Comparison of ENCODE assay signal across 1 cellular context in the genomic region with DNA sequence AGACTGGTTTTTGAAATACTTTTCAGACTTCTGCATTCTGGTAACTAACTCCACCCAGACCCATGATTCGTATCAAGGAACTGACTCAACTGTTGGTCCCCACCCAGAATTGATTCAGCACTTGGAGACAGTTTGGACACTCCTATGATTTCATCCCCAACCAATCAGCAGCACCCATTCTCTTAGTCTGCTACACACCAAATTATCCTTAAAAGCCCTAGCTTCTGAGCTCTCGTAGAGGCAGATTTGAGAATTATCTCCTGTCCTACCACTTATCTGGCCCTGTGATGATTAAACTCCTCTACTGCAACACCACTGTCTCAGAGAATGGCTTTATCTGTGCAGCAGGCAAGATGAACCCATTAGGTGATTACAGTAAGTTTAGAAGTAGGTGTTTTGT.
TF ChIP-seq lines count a peak whose summit lies in the region.

No MANE protein-coding gene starts in this region.

TF ChIP-seq in K562, 482 proteins besides CTCF, POLR2A, EP300 and RAD21 (continued from another document):
- TF ChIP-seq, protein P1, sequence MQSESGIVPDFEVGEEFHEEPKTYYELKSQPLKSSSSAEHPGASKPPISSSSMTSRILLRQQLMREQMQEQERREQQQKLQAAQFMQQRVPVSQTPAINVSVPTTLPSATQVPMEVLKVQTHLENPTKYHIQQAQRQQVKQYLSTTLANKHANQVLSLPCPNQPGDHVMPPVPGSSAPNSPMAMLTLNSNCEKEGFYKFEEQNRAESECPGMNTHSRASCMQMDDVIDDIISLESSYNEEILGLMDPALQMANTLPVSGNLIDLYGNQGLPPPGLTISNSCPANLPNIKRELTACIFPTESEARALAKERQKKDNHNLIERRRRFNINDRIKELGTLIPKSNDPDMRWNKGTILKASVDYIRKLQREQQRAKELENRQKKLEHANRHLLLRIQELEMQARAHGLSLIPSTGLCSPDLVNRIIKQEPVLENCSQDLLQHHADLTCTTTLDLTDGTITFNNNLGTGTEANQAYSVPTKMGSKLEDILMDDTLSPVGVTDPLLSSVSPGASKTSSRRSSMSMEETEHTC (IDR thresholded peaks at IDR 0.05): no peak
- TF ChIP-seq HNRNPH1 (optimal IDR thresholded peaks at IDR 0.05; ENCODE audit: low read depth, low read length) (no peak), BCL6 (CRISPR knock-in tag; IDR thresholded peaks at IDR 0.05) (no peak), RBM22 (IDR thresholded peaks at IDR 0.05; ENCODE audit: low read depth, low read length, poor library complexity, severe bottlenecking) (no peak), TAL1 (IDR thresholded peaks at IDR 0.05) (peak; percentile 35; the same call in 1 of the 2 replicates), NR2C2 (CRISPR knock-in tag; IDR thresholded peaks at IDR 0.05) (no peak), NR2C2 (tag; IDR thresholded peaks at IDR 0.05) (no peak), THRA (IDR thresholded peaks at IDR 0.05) (no peak), FOXM1 (IDR thresholded peaks at IDR 0.05; ENCODE audit: low read depth) (no peak), FOXM1 (CRISPR knock-in tag; IDR thresholded peaks at IDR 0.05; ENCODE audit: low read depth) (no peak), FOS (IDR thresholded peaks at IDR 0.05; ENCODE audit: extremely low read depth, insufficient read length) (no peak), STAT5A (IDR thresholded peaks at IDR 0.05; ENCODE audit: borderline replicate concordance, low read length) (no peak), CREBBP (IDR thresholded peaks at IDR 0.05; ENCODE audit: low read depth, low read length) (no peak), CXXC5 (CRISPR knock-in tag; IDR thresholded peaks at IDR 0.05) (no peak), ZZZ3 (IDR thresholded peaks at IDR 0.05) (no peak), HNRNPK (IDR thresholded peaks at IDR 0.05; ENCODE audit: low read depth, low read length, poor library complexity, severe bottlenecking) (no peak), SREBF2 (CRISPR knock-in tag; IDR thresholded peaks at IDR 0.05) (no peak), ZNF77 (CRISPR knock-in tag; IDR thresholded peaks at IDR 0.05) (no peak), ZNF165 (CRISPR knock-in tag; IDR thresholded peaks at IDR 0.05; ENCODE audit: borderline replicate concordance) (no peak), HEY1 (CRISPR knock-in tag; IDR thresholded peaks at IDR 0.05; ENCODE audit: borderline replicate concordance) (no peak), CHD1 (IDR thresholded peaks at IDR 0.05; ENCODE audit: low read length) (no peak), ILF3 (IDR thresholded peaks at IDR 0.05; ENCODE audit: borderline replicate concordance) (no peak), DLX4 (CRISPR knock-in tag; IDR thresholded peaks at IDR 0.05) (no peak), KLF1 (tag; IDR thresholded peaks at IDR 0.05) (no peak)
- TF ChIP-seq, protein P2, sequence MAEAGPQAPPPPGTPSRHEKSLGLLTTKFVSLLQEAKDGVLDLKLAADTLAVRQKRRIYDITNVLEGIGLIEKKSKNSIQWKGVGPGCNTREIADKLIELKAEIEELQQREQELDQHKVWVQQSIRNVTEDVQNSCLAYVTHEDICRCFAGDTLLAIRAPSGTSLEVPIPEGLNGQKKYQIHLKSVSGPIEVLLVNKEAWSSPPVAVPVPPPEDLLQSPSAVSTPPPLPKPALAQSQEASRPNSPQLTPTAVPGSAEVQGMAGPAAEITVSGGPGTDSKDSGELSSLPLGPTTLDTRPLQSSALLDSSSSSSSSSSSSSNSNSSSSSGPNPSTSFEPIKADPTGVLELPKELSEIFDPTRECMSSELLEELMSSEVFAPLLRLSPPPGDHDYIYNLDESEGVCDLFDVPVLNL (CRISPR knock-in tag; IDR thresholded peaks at IDR 0.05; ENCODE audit: low read depth): no peak
- TF ChIP-seq, protein P3, sequence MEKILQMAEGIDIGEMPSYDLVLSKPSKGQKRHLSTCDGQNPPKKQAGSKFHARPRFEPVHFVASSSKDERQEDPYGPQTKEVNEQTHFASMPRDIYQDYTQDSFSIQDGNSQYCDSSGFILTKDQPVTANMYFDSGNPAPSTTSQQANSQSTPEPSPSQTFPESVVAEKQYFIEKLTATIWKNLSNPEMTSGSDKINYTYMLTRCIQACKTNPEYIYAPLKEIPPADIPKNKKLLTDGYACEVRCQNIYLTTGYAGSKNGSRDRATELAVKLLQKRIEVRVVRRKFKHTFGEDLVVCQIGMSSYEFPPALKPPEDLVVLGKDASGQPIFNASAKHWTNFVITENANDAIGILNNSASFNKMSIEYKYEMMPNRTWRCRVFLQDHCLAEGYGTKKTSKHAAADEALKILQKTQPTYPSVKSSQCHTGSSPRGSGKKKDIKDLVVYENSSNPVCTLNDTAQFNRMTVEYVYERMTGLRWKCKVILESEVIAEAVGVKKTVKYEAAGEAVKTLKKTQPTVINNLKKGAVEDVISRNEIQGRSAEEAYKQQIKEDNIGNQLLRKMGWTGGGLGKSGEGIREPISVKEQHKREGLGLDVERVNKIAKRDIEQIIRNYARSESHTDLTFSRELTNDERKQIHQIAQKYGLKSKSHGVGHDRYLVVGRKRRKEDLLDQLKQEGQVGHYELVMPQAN (IDR thresholded peaks at IDR 0.05; ENCODE audit: borderline replicate concordance): no peak
- TF ChIP-seq, protein P4, sequence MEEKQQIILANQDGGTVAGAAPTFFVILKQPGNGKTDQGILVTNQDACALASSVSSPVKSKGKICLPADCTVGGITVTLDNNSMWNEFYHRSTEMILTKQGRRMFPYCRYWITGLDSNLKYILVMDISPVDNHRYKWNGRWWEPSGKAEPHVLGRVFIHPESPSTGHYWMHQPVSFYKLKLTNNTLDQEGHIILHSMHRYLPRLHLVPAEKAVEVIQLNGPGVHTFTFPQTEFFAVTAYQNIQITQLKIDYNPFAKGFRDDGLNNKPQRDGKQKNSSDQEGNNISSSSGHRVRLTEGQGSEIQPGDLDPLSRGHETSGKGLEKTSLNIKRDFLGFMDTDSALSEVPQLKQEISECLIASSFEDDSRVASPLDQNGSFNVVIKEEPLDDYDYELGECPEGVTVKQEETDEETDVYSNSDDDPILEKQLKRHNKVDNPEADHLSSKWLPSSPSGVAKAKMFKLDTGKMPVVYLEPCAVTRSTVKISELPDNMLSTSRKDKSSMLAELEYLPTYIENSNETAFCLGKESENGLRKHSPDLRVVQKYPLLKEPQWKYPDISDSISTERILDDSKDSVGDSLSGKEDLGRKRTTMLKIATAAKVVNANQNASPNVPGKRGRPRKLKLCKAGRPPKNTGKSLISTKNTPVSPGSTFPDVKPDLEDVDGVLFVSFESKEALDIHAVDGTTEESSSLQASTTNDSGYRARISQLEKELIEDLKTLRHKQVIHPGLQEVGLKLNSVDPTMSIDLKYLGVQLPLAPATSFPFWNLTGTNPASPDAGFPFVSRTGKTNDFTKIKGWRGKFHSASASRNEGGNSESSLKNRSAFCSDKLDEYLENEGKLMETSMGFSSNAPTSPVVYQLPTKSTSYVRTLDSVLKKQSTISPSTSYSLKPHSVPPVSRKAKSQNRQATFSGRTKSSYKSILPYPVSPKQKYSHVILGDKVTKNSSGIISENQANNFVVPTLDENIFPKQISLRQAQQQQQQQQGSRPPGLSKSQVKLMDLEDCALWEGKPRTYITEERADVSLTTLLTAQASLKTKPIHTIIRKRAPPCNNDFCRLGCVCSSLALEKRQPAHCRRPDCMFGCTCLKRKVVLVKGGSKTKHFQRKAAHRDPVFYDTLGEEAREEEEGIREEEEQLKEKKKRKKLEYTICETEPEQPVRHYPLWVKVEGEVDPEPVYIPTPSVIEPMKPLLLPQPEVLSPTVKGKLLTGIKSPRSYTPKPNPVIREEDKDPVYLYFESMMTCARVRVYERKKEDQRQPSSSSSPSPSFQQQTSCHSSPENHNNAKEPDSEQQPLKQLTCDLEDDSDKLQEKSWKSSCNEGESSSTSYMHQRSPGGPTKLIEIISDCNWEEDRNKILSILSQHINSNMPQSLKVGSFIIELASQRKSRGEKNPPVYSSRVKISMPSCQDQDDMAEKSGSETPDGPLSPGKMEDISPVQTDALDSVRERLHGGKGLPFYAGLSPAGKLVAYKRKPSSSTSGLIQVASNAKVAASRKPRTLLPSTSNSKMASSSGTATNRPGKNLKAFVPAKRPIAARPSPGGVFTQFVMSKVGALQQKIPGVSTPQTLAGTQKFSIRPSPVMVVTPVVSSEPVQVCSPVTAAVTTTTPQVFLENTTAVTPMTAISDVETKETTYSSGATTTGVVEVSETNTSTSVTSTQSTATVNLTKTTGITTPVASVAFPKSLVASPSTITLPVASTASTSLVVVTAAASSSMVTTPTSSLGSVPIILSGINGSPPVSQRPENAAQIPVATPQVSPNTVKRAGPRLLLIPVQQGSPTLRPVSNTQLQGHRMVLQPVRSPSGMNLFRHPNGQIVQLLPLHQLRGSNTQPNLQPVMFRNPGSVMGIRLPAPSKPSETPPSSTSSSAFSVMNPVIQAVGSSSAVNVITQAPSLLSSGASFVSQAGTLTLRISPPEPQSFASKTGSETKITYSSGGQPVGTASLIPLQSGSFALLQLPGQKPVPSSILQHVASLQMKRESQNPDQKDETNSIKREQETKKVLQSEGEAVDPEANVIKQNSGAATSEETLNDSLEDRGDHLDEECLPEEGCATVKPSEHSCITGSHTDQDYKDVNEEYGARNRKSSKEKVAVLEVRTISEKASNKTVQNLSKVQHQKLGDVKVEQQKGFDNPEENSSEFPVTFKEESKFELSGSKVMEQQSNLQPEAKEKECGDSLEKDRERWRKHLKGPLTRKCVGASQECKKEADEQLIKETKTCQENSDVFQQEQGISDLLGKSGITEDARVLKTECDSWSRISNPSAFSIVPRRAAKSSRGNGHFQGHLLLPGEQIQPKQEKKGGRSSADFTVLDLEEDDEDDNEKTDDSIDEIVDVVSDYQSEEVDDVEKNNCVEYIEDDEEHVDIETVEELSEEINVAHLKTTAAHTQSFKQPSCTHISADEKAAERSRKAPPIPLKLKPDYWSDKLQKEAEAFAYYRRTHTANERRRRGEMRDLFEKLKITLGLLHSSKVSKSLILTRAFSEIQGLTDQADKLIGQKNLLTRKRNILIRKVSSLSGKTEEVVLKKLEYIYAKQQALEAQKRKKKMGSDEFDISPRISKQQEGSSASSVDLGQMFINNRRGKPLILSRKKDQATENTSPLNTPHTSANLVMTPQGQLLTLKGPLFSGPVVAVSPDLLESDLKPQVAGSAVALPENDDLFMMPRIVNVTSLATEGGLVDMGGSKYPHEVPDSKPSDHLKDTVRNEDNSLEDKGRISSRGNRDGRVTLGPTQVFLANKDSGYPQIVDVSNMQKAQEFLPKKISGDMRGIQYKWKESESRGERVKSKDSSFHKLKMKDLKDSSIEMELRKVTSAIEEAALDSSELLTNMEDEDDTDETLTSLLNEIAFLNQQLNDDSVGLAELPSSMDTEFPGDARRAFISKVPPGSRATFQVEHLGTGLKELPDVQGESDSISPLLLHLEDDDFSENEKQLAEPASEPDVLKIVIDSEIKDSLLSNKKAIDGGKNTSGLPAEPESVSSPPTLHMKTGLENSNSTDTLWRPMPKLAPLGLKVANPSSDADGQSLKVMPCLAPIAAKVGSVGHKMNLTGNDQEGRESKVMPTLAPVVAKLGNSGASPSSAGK (IDR thresholded peaks at IDR 0.05): no peak
- TF ChIP-seq, protein P5, sequence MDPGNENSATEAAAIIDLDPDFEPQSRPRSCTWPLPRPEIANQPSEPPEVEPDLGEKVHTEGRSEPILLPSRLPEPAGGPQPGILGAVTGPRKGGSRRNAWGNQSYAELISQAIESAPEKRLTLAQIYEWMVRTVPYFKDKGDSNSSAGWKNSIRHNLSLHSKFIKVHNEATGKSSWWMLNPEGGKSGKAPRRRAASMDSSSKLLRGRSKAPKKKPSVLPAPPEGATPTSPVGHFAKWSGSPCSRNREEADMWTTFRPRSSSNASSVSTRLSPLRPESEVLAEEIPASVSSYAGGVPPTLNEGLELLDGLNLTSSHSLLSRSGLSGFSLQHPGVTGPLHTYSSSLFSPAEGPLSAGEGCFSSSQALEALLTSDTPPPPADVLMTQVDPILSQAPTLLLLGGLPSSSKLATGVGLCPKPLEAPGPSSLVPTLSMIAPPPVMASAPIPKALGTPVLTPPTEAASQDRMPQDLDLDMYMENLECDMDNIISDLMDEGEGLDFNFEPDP (CRISPR knock-in tag; IDR thresholded peaks at IDR 0.05): no peak
TF ChIP-seq in K562: peak in this region for 25.
